Comparison of ENCODE assay signal across 12 cellular contexts in genomic region chr19:49338023-49338677, GRCh38. TPM values are rescaled to one million over a fixed set of nuclear protein-coding genes. Genes with fewer than 3 reads are reported as not detected.
DNase-seq lines count a peak whose midpoint lies in the region; ATAC-seq, FAIRE-seq and TF ChIP-seq lines count a peak whose summit lies in the region.
"Had no signal": no experiment of that assay in that cellular context is flagged by ENCODE, and none has a peak within 500 bp of the region (broad histone marks: within the 10 kb centered on the region; RNA-seq: fewer than 3 reads in every experiment).

No MANE protein-coding gene starts in this region.

- H3K4me3 ChIP-seq in SK-N-SH (ENCODE audit: low read depth in 2 of 2, low read length in 1 of 2) (no peak overlapping the region), ascending aorta (peak overlapping the region; percentile 44 to 67), kidney (ENCODE audit: low read length in 2 of 2) (peak overlapping the region; percentile 40 to 50)

- H3K27me3 ChIP-seq in SK-N-SH (ENCODE audit: insufficient read depth) (no peaks in the 10 kb centered on the region), ascending aorta (no peaks in the 10 kb centered on the region)

- H3K4me1 ChIP-seq in SK-N-SH (ENCODE audit: control insufficient read depth in 1 of 2, insufficient read depth in 2 of 2, low read depth in 1 of 2, low read length in 1 of 2), result peaks cover 0 to 6% of the 10 kb centered on the region in 2 experiments; a peak in 1 of 4 replicates
- peaks cover 6 to 14% of the 10 kb centered on the region in 2 donors for H3K4me1 ChIP-seq in ascending aorta
- H3K4me1 ChIP-seq in kidney (ENCODE audit: control insufficient read depth in 1 of 2, insufficient read depth in 1 of 2, low read depth in 1 of 2, low read length in 2 of 2), result peaks cover 0 to 14% of the 10 kb centered on the region in 2 donors

- DNase-seq in SK-N-SH, result no peak
- peak in 1 of 2 donors; percentile 65 for DNase-seq in ascending aorta (ENCODE audit: low spot score in 2 of 2)
- DNase-seq in kidney, result peak; percentile 78
- no peak for DNase-seq in GM13977 (ENCODE audit: low spot score)
- no peak for DNase-seq in midbrain (lab: John Stamatoyannopoulos, UW)
- DNase-seq: 8988T; effector CD8-positive, alpha-beta T cell; NCI-H1436 had no signal

- H3F3A ChIP-seq in SK-N-SH (replicated peaks; ENCODE audit: insufficient read depth), result peaks cover 2% of the 10 kb centered on the region

- H3K9me2 ChIP-seq in SK-N-SH, result no peaks in the 10 kb centered on the region

- CTCF ChIA-PET in SK-N-SH (lab: Yijun Ruan, JAX), result no interaction called here

- no peak for FAIRE-seq in kidney (lab: Jason Lieb, UNC)

- H3K27ac Mint-ChIP-seq in stimulated activated naive CD8-positive, alpha-beta T cell treated with anti-CD3 and anti-CD28 coated beads, Interleukin-15, Interleukin-2, amounts not matched to agents 100 ng/mL and 50 ng/mL, for 24 hours, result peak overlapping the region; percentile 45

- POLR2A ChIA-PET in SK-N-SH (lab: Yijun Ruan, JAX), result no interaction called here

- no peaks in the 10 kb centered on the region for H3K27me3 Mint-ChIP-seq in stimulated activated naive CD8-positive, alpha-beta T cell treated with anti-CD3 and anti-CD28 coated beads, Interleukin-15, Interleukin-2, amounts not matched to agents 100 ng/mL and 50 ng/mL, for 24 hours

- no peak for ATAC-seq in SK-N-SH treated with all-trans-retinoic acid at 6 μM for 48 hours
- ATAC-seq in GM21619 (IDR thresholded peaks at IDR 0.05; ENCODE audit: unreplicated experiment), result no peak

- H3K9me3 Mint-ChIP-seq in stimulated activated naive CD8-positive, alpha-beta T cell treated with anti-CD3 and anti-CD28 coated beads, Interleukin-15, Interleukin-2, amounts not matched to agents 100 ng/mL and 50 ng/mL, for 24 hours, result no peaks in the 10 kb centered on the region

- 54% methylated on average over 34 of the region's 34 CpGs for WGBS in SK-N-SH (ENCODE audit: low lambda C conversion rate)

- peaks cover 67% of the 10 kb centered on the region for H3K4me1 Mint-ChIP-seq in stimulated activated naive CD8-positive, alpha-beta T cell treated with anti-CD3 and anti-CD28 coated beads, Interleukin-15, Interleukin-2, amounts not matched to agents 100 ng/mL and 50 ng/mL, for 24 hours (ENCODE audit: low read depth)

- H3K36me3 ChIP-seq in SK-N-SH (replicated peaks in 1 of 2; ENCODE audit: control insufficient read depth in 1 of 2, insufficient read depth in 2 of 2, low read length in 1 of 2) (peaks cover 12 to 19% of the 10 kb centered on the region in 2 experiments), ascending aorta (peaks cover 10 to 12% of the 10 kb centered on the region in 2 donors), kidney (ENCODE audit: control insufficient read depth in 1 of 2, insufficient read depth in 2 of 2, low read length in 2 of 2) (peaks cover 0 to 6% of the 10 kb centered on the region in 2 donors)

- peak overlapping the region; percentile 3 for H3K4me3 Mint-ChIP-seq in stimulated activated naive CD8-positive, alpha-beta T cell treated with anti-CD3 and anti-CD28 coated beads, Interleukin-15, Interleukin-2, amounts not matched to agents 100 ng/mL and 50 ng/mL, for 24 hours

- no peak overlapping the region for H2AFZ ChIP-seq in SK-N-SH (ENCODE audit: low read depth)

- H3K9ac ChIP-seq in SK-N-SH (no peak overlapping the region), kidney (ENCODE audit: low read length in 2 of 2) (no peak overlapping the region)

- TF ChIP-seq RAD21 in SK-N-SH (IDR thresholded peaks at IDR 0.05; ENCODE audit: low read length), result no peak

- no peaks in the 10 kb centered on the region for H3K9me3 ChIP-seq in SK-N-SH
- H3K9me3 ChIP-seq in ascending aorta, result no peaks in the 10 kb centered on the region
- no peaks in the 10 kb centered on the region for H3K9me3 ChIP-seq in kidney (ENCODE audit: control insufficient read depth in 1 of 2, low read length in 2 of 2)

- in situ Hi-C loops in GM13977 (cut with MboI; ENCODE audit: low pct_unique_long_range_greater_than_20kb, low sequenced_read_pairs, unreplicated experiment), result no loop called here

- no peak for TF ChIP-seq EP300 in SK-N-SH (IDR thresholded peaks at IDR 0.05; ENCODE audit: borderline replicate concordance in 1 of 2, low read depth in 1 of 2, low read length in 1 of 2)

- H3K27ac ChIP-seq in SK-N-SH (ENCODE audit: low read depth in 2 of 2, low read length in 1 of 2), result no peak overlapping the region
- no peak overlapping the region for H3K27ac ChIP-seq in ascending aorta
- no peak overlapping the region for H3K27ac ChIP-seq in kidney (ENCODE audit: low read depth in 2 of 2, low read length in 2 of 2)

- peaks cover 33% of the 10 kb centered on the region for H3K36me3 Mint-ChIP-seq in stimulated activated naive CD8-positive, alpha-beta T cell treated with anti-CD3 and anti-CD28 coated beads, Interleukin-15, Interleukin-2, amounts not matched to agents 100 ng/mL and 50 ng/mL, for 24 hours (ENCODE audit: low read depth)

- no peak for TF ChIP-seq CTCF in SK-N-SH (IDR thresholded peaks at IDR 0.05)
- TF ChIP-seq CTCF in ascending aorta (IDR thresholded peaks at IDR 0.05), result no peak
- TF ChIP-seq CTCF in kidney (IDR thresholded peaks at IDR 0.05; ENCODE audit: borderline replicate concordance, extremely low read depth, insufficient read depth), result no peak
- no peak for TF ChIP-seq CTCF in GM13977 (IDR thresholded peaks at IDR 0.05; ENCODE audit: extremely low read depth, insufficient read depth, missing control alignments)

- H3K79me2 ChIP-seq in SK-N-SH (ENCODE audit: insufficient read depth), result no peaks in the 10 kb centered on the region

- no peak overlapping the region for H3K4me2 ChIP-seq in SK-N-SH

- intact Hi-C loops in ascending aorta (cut with DNase I) (no loop called here), kidney (cut with DNase I) (no loop called here)

- H4K20me1 ChIP-seq in SK-N-SH (ENCODE audit: insufficient read depth), result peaks cover 2% of the 10 kb centered on the region; the same call in 1 of the 2 replicates

TF ChIP-seq in SK-N-SH treated with all-trans-retinoic acid at 6 μM for 48 hours, 23 proteins besides CTCF, POLR2A, EP300 and RAD21:
- no peak for TF ChIP-seq POU6F1 (CRISPR knock-in tag; IDR thresholded peaks at IDR 0.05; ENCODE audit: borderline replicate concordance, low read depth)
- peak; percentile 42; the same call in 1 of the 2 replicates for TF ChIP-seq ZFP3 (CRISPR knock-in tag; IDR thresholded peaks at IDR 0.05)

TF ChIP-seq in SK-N-SH, 30 proteins besides CTCF, POLR2A, EP300 and RAD21 (continues in another document):
- TF ChIP-seq FOXJ3 (CRISPR knock-in tag; IDR thresholded peaks at IDR 0.05) (no peak), POLR2AphosphoS5 (IDR thresholded peaks at IDR 0.05; ENCODE audit: low read depth, low read length) (no peak), NFIC (IDR thresholded peaks at IDR 0.05; ENCODE audit: borderline replicate concordance) (no peak), ELF1 (IDR thresholded peaks at IDR 0.05) (no peak), MAX (IDR thresholded peaks at IDR 0.05; ENCODE audit: low read depth) (no peak), TCF12 (IDR thresholded peaks at IDR 0.05) (no peak), GABPA (IDR thresholded peaks at IDR 0.05; ENCODE audit: low read depth) (no peak), ZBTB33 (IDR thresholded peaks at IDR 0.05; ENCODE audit: borderline replicate concordance, low read depth) (no peak), EZH2phosphoT487 (IDR thresholded peaks at IDR 0.05; ENCODE audit: borderline replicate concordance, low read depth) (no peak)

RNA-seq across cellular contexts. Expression of gene CD37, which starts 2.9 kb away (rescaled TPM):
- polyA plus RNA-seq in SK-N-SH (2012; rRNA removed) (not detected in 2 replicates), kidney (ENCODE audit: insufficient read depth, low read depth, low replicate concordance) (3.8 TPM)
- not detected in 2 replicates for polyA plus RNA-seq in SK-N-SH (2012; cell fraction: cytosol; rRNA removed)
- polyA plus RNA-seq in SK-N-SH (2012; cell fraction: nucleus; rRNA removed), result 0.50 TPM in 1 of 2 replicates, not detected in the other
- total RNA-seq in ascending aorta (15.6 TPM), kidney (35.7 TPM)

RNA-seq across cellular contexts. Expression of gene SLC6A16, which starts 13.2 kb away (rescaled TPM):
- 0.33 and 0.80 TPM in 2 replicates for polyA plus RNA-seq in SK-N-SH (2012; rRNA removed)
- polyA plus RNA-seq in SK-N-SH (2012; cell fraction: cytosol; rRNA removed), result 0.20 and 0.41 TPM in 2 replicates
- 2.7 and 6.3 TPM in 2 replicates for polyA plus RNA-seq in SK-N-SH (2012; cell fraction: nucleus; rRNA removed)
- total RNA-seq in ascending aorta, result 0.85 TPM
- total RNA-seq in kidney, result 3.7 TPM
- 1.5 TPM for polyA plus RNA-seq in kidney (ENCODE audit: insufficient read depth, low read depth, low replicate concordance)

RNA-seq across cellular contexts. Expression of gene TEAD2, which starts 24.1 kb away (rescaled TPM):
- polyA plus RNA-seq in SK-N-SH (2012; rRNA removed) (24.7 and 27.9 TPM in 2 replicates), kidney (ENCODE audit: insufficient read depth, low read depth, low replicate concordance) (15.7 TPM)
- polyA plus RNA-seq in SK-N-SH (2012; cell fraction: cytosol; rRNA removed), result 17.4 and 22.3 TPM in 2 replicates
- 32.3 and 39.7 TPM in 2 replicates for polyA plus RNA-seq in SK-N-SH (2012; cell fraction: nucleus; rRNA removed)
- total RNA-seq in ascending aorta (51.4 TPM), kidney (30.2 TPM)

RNA-seq across cellular contexts. Expression of gene DKKL1, which starts 25.5 kb away (rescaled TPM):
- polyA plus RNA-seq in SK-N-SH (2012; rRNA removed), result 0.36 and 0.47 TPM in 2 replicates
- polyA plus RNA-seq in SK-N-SH (2012; cell fraction: cytosol; rRNA removed), result 0.26 and 0.40 TPM in 2 replicates
- polyA plus RNA-seq in SK-N-SH (2012; cell fraction: nucleus; rRNA removed), result 0.55 and 0.82 TPM in 2 replicates
- not detected for total RNA-seq in ascending aorta
- 0.57 TPM for total RNA-seq in kidney
- polyA plus RNA-seq in kidney (ENCODE audit: insufficient read depth, low read depth, low replicate concordance), result 0.95 TPM

RNA-seq across cellular contexts. Expression of gene KASH5, which starts 49.9 kb away (rescaled TPM):
- polyA plus RNA-seq in SK-N-SH (2012; rRNA removed) (0.03 and 0.20 TPM in 2 replicates), kidney (ENCODE audit: insufficient read depth, low read depth, low replicate concordance) (not detected)
- 0.06 and 0.08 TPM in 2 replicates for polyA plus RNA-seq in SK-N-SH (2012; cell fraction: cytosol; rRNA removed)
- polyA plus RNA-seq in SK-N-SH (2012; cell fraction: nucleus; rRNA removed), result 0.42 and 0.52 TPM in 2 replicates
- total RNA-seq in ascending aorta (not detected), kidney (not detected)
- total RNA-seq: lower leg skin had no signal

Comparison
In these comparisons a context has a peak if more than half of its experiments do, and no peak if none do; other contexts are left out.
1. H3K4me3 ChIP-seq: peak in ascending aorta (2 of 2) and kidney (2 of 2); none in SK-N-SH (0 of 2).